1 cellular context compared by ENCODE assay signal in genomic region chr11:76380977-76381719, GRCh38.
TF ChIP-seq lines count a peak whose summit lies in the region.

TSS of gene GVQW3 (plus strand) at chr11:76381323. CDS start at chr11:76381829, 506 bp downstream.
TSS of gene THAP12 (minus strand) at chr11:76381132. CDS start at chr11:76380836, 296 bp downstream.

TF ChIP-seq in SK-N-SH, 30 proteins besides CTCF, POLR2A, EP300 and RAD21 (continued from another document):
- TF ChIP-seq SMC3 (IDR thresholded peaks at IDR 0.05; ENCODE audit: low read depth, low read length): 0 out of 2 replicates have a peak, but pooled peaks have one; percentile 15
- TF ChIP-seq RFX5 (IDR thresholded peaks at IDR 0.05; ENCODE audit: low read length): no peak
- TF ChIP-seq TAF1 (IDR thresholded peaks at IDR 0.05; ENCODE audit: borderline replicate concordance, low read depth, low read length): peak; percentile 26; the same call in 1 of the 2 replicates
- no peak for TF ChIP-seq TCF12 (IDR thresholded peaks at IDR 0.05)
- no peak for TF ChIP-seq EZH2phosphoT487 (IDR thresholded peaks at IDR 0.05; ENCODE audit: borderline replicate concordance, low read depth)
- peak; percentile 93 for TF ChIP-seq MXI1 (IDR thresholded peaks at IDR 0.05; ENCODE audit: low read depth, low read length)
- peak; percentile 52 for TF ChIP-seq MAX (IDR thresholded peaks at IDR 0.05; ENCODE audit: low read depth)
- peak; percentile 72 for TF ChIP-seq ELF1 (IDR thresholded peaks at IDR 0.05)
- peak; percentile 92 for TF ChIP-seq POLR2AphosphoS5 (IDR thresholded peaks at IDR 0.05; ENCODE audit: low read depth, low read length)
- TF ChIP-seq NRF1 (IDR thresholded peaks at IDR 0.05; ENCODE audit: low read depth, low read length): peak; percentile 96
- no peak for TF ChIP-seq FOXM1 (IDR thresholded peaks at IDR 0.05; ENCODE audit: low read depth)
- peak; percentile 74 for TF ChIP-seq CHD2 (IDR thresholded peaks at IDR 0.05; ENCODE audit: low read length, partially characterized antibody)
